Comparison of ENCODE assay signal across 9 cellular contexts in genomic region chr12:32502693-32503510, GRCh38.
DNase-seq lines count a peak whose midpoint lies in the region; ATAC-seq and TF ChIP-seq lines count a peak whose summit lies in the region.
"Had no signal": no experiment of that assay in that cellular context is flagged by ENCODE, and none has a peak within 500 bp of the region (broad histone marks: within the 10 kb centered on the region; RNA-seq: fewer than 3 reads in every experiment).

No MANE protein-coding gene starts in this region.

- DNase-seq in HAP-1 (ENCODE audit: low spot score in 2 of 2) (peak; percentile 28 to 48), left ventricle myocardium inferior (no peak), gastrocnemius medialis (peak; percentile 60 to 70), CD1c-positive myeloid dendritic cell (ENCODE audit: extremely low spot score) (no peak)
- DNase-seq in effector memory CD8-positive, alpha-beta T cell, result no peak

- TF ChIP-seq CTCF in left ventricle myocardium inferior (IDR thresholded peaks at IDR 0.05; ENCODE audit: borderline replicate concordance), result no peak
- no peak for TF ChIP-seq CTCF in gastrocnemius medialis (IDR thresholded peaks at IDR 0.05 in 4 of 5, conservative IDR thresholded peaks at IDR 0.05 in 1 of 5)

- TF ChIP-seq POLR2A in gastrocnemius medialis (IDR thresholded peaks at IDR 0.05), result peak in 1 of 2 donors; percentile 9

- H3K4me3 ChIP-seq in HAP-1 (peak overlapping the region; percentile 17), left ventricle myocardium inferior (peak overlapping the region; percentile 57), gastrocnemius medialis (peak overlapping the region; percentile 44 to 58 (median 54))

- H3K27ac Mint-ChIP-seq in effector memory CD8-positive, alpha-beta T cell, result no peak overlapping the region
- H3K27ac Mint-ChIP-seq: mesothelial cell of epicardium had no signal

- H3K4me1 Mint-ChIP-seq in effector memory CD8-positive, alpha-beta T cell (ENCODE audit: low read depth in 2 of 2), result no peaks in the 10 kb centered on the region

- H3K27me3 Mint-ChIP-seq in effector memory CD8-positive, alpha-beta T cell, result peaks cover 10 to 34% of the 10 kb centered on the region in 2 donors

- H3K9me3 Mint-ChIP-seq in effector memory CD8-positive, alpha-beta T cell, result no peaks in the 10 kb centered on the region
- H3K9me3 Mint-ChIP-seq: mesothelial cell of epicardium had no signal

- peaks cover 20% of the 10 kb centered on the region for H3K4me1 ChIP-seq in HAP-1
- H3K4me1 ChIP-seq in left ventricle myocardium inferior, result peaks cover 84% of the 10 kb centered on the region
- H3K4me1 ChIP-seq in gastrocnemius medialis, result peaks cover 72% of the 10 kb centered on the region in 2 donors

- H3K27me3 ChIP-seq in HAP-1 (ENCODE audit: low read depth) (no peaks in the 10 kb centered on the region), left ventricle myocardium inferior (ENCODE audit: low read depth) (no peaks in the 10 kb centered on the region), gastrocnemius medialis (no peaks in the 10 kb centered on the region)

- in situ Hi-C loops in HAP-1 (cut with MboI; ENCODE audit: low sequenced_read_pairs) (no loop called here), gastrocnemius medialis (cut with MboI; ENCODE audit: low sequenced_read_pairs in 4 of 4) (no loop called here)

- H3K9me3 ChIP-seq in HAP-1 (no peaks in the 10 kb centered on the region), left ventricle myocardium inferior (replicated peaks) (no peaks in the 10 kb centered on the region), gastrocnemius medialis (no peaks in the 10 kb centered on the region)

- no peaks in the 10 kb centered on the region for H3K36me3 ChIP-seq in HAP-1 (replicated peaks)
- no peaks in the 10 kb centered on the region for H3K36me3 ChIP-seq in left ventricle myocardium inferior
- no peaks in the 10 kb centered on the region for H3K36me3 ChIP-seq in gastrocnemius medialis

- no peak overlapping the region for H3K4me3 Mint-ChIP-seq in effector memory CD8-positive, alpha-beta T cell
- H3K4me3 Mint-ChIP-seq: mesothelial cell of epicardium had no signal

- peak; percentile 75 to 86 for ATAC-seq in gastrocnemius medialis
- no peak for ATAC-seq in effector memory CD8-positive, alpha-beta T cell (replicated peaks)
- ATAC-seq in GM21423 (IDR thresholded peaks at IDR 0.05; ENCODE audit: unreplicated experiment), result no peak
- no peak for ATAC-seq in GM21619 (IDR thresholded peaks at IDR 0.05; ENCODE audit: unreplicated experiment)

- H3K36me3 Mint-ChIP-seq in effector memory CD8-positive, alpha-beta T cell (ENCODE audit: insufficient read depth), result no peaks in the 10 kb centered on the region
- H3K36me3 Mint-ChIP-seq: mesothelial cell of epicardium had no signal

- H3K27ac ChIP-seq in angular gyrus (ENCODE audit: low read depth, low read length) (peak overlapping the region; percentile 10), left ventricle myocardium inferior (replicated peaks) (peak overlapping the region; percentile 80), gastrocnemius medialis (peak overlapping the region; percentile 84 to 91 (median 87))

- intact Hi-C loops in left ventricle myocardium inferior (cut with micrococcal nuclease) (no loop called here), gastrocnemius medialis (cut with DNase I; ENCODE audit: low total_unique reads) (no loop called here)

Comparison
In these comparisons a context has a peak if more than half of its experiments do, and no peak if none do; other contexts are left out.
1. DNase-seq: peak in HAP-1 (2 of 2) and gastrocnemius medialis (2 of 2); none in left ventricle myocardium inferior (single experiment), effector memory CD8-positive, alpha-beta T cell (0 of 3) and CD1c-positive myeloid dendritic cell (single experiment).
2. H3K27ac ChIP-seq: peak in every context shown above with its lines; median percentile 87 in gastrocnemius medialis; 80 in left ventricle myocardium inferior; 10 in angular gyrus.
3. ATAC-seq: peak in gastrocnemius medialis (2 of 2); none in effector memory CD8-positive, alpha-beta T cell (single experiment), GM21423 (single experiment) and GM21619 (single experiment).
4. Peak in every context shown above with its lines, with median percentiles within 50 percentile points of each other: H3K4me3 ChIP-seq.